ENCODE assay signal across 23 cellular contexts in genomic region chr5:126182901-126183695, GRCh38.
DNase-seq lines count a peak whose midpoint lies in the region; ATAC-seq and TF ChIP-seq lines count a peak whose summit lies in the region.
"Had no signal": no experiment of that assay in that cellular context is flagged by ENCODE, and none has a peak within 500 bp of the region (broad histone marks: within the 10 kb centered on the region; RNA-seq: fewer than 3 reads in every experiment).

No MANE protein-coding gene starts in this region.

- H3K4me1 ChIP-seq in left ventricle myocardium inferior = peaks cover 23% of the 10 kb centered on the region
- no peaks in the 10 kb centered on the region for H3K4me1 ChIP-seq in mesendoderm (ENCODE audit: control insufficient read depth, low read depth, low read length)
- H3K4me1 ChIP-seq in neuronal stem cell (ENCODE audit: control insufficient read depth in 2 of 2, insufficient read depth in 1 of 2, low read depth in 1 of 2, low read length in 2 of 2) = peaks cover 0 to 2% of the 10 kb centered on the region in 2 donors
- H3K4me1 ChIP-seq: BLaER1 treated with 17β-estradiol and CSF1 and Interleukin-3, amounts not matched to agents 10 nM and 100 nM; Caco-2 had no signal

- H3K4ac ChIP-seq in mesendoderm (ENCODE audit: low read depth, low read length) = no peak overlapping the region
- no peak overlapping the region for H3K4ac ChIP-seq in neuronal stem cell (ENCODE audit: low read length)

- H3K9me3 ChIP-seq in left ventricle myocardium inferior (replicated peaks) = peaks cover 14% of the 10 kb centered on the region
- peaks cover 0 to 3% of the 10 kb centered on the region in 2 donors for H3K9me3 ChIP-seq in neuronal stem cell (replicated peaks in 1 of 2; ENCODE audit: control insufficient read depth in 2 of 2, insufficient read depth in 1 of 2, low read depth in 1 of 2, low read length in 2 of 2)
- H3K9me3 ChIP-seq: BLaER1 treated with 17β-estradiol and CSF1 and Interleukin-3, amounts not matched to agents 10 nM and 100 nM; Caco-2 had no signal

- H2BK120ac ChIP-seq in mesendoderm (ENCODE audit: low read depth, low read length) (no peak overlapping the region), neuronal stem cell (ENCODE audit: low read depth, low read length) (no peak overlapping the region)

- ATAC-seq in GM21786 (IDR thresholded peaks at IDR 0.05; ENCODE audit: unreplicated experiment) (no peak), HG02642 (IDR thresholded peaks at IDR 0.05; ENCODE audit: poor library complexity, unreplicated experiment) (no peak)
- ATAC-seq: activated CD4-positive, alpha-beta T cell treated with anti-CD3 and anti-CD28 coated beads for 36 hours; activated naive CD8-positive, alpha-beta T cell treated with anti-CD3 and anti-CD28 coated beads, Interleukin-2, amount 50 U/mL, for 24 hours; SK-N-SH treated with all-trans-retinoic acid at 6 μM for 48 hours had no signal

- H3K14ac ChIP-seq in neuronal stem cell (ENCODE audit: low read length) = no peak overlapping the region

- H3K18ac ChIP-seq in mesendoderm (ENCODE audit: low read length) = no peak overlapping the region
- H3K18ac ChIP-seq in neuronal stem cell (ENCODE audit: low read length) = no peak overlapping the region

- H3K23ac ChIP-seq in mesendoderm (ENCODE audit: low read length) (no peak overlapping the region), neuronal stem cell (ENCODE audit: low read depth, low read length, poor library complexity) (no peak overlapping the region)

- DNase-seq in C1 segment of cervical spinal cord (lab: John Stamatoyannopoulos, UW) (peak in 10 of 14 donors; percentile 0 to 55 (median 28)), left ventricle myocardium inferior (peak; percentile 20), occipital lobe (lab: John Stamatoyannopoulos, UW) (peak; percentile 61), mesendoderm (no peak), neuronal stem cell (ENCODE audit: low spot score) (no peak)
- DNase-seq: activated CD4-positive, alpha-beta T cell treated with anti-CD3 and anti-CD28 coated beads for 36 hours; activated naive CD8-positive, alpha-beta T cell treated with anti-CD3 and anti-CD28 coated beads, Interleukin-2, amount 50 U/mL, for 24 hours; Caco-2; DMS79 treated with DMSO at 0.1 percent for 48 hours; GF-D8; glutamatergic neuron; H7; NCI-H2081; NCI-H345; NCI-H82; retina; stimulated activated CD4-positive, alpha-beta T cell treated with anti-CD3 and anti-CD28 coated beads, Interleukin-2, amount 100 ng/mL, for 24 hours; T-helper 2 cell had no signal

- no peak overlapping the region for H3K4me2 ChIP-seq in mesendoderm (ENCODE audit: low read length)
- no peak overlapping the region for H3K4me2 ChIP-seq in neuronal stem cell (ENCODE audit: insufficient read depth, low read length, poor library complexity, severe bottlenecking)
- H3K4me2 ChIP-seq: BLaER1 treated with 17β-estradiol and CSF1 and Interleukin-3, amounts not matched to agents 10 nM and 100 nM had no signal

- intact Hi-C loops in left ventricle myocardium inferior (cut with micrococcal nuclease) = no loop called here

- TF ChIP-seq CTCF in VCaP (conservative IDR thresholded peaks at IDR 0.05) = no peak
- no peak for TF ChIP-seq CTCF in left ventricle myocardium inferior (IDR thresholded peaks at IDR 0.05; ENCODE audit: borderline replicate concordance)

- no peak overlapping the region for H3K4me3 ChIP-seq in left ventricle myocardium inferior
- H3K4me3 ChIP-seq in mesendoderm (ENCODE audit: low read length) = no peak overlapping the region
- no peak overlapping the region for H3K4me3 ChIP-seq in neuronal stem cell (ENCODE audit: low read length in 2 of 2)
- H3K4me3 ChIP-seq: BLaER1 treated with 17β-estradiol and CSF1 and Interleukin-3, amounts not matched to agents 10 nM and 100 nM had no signal

- WGBS in mesendoderm (ENCODE audit: extremely low coverage, insufficient coverage, low lambda C conversion rate) = no CpG with 5 or more reads among the region's 5 CpGs
- no CpG with 5 or more reads among the region's 5 CpGs for WGBS in neuronal stem cell (ENCODE audit: extremely low coverage in 2 of 2, insufficient read length in 2 of 2, insufficient replicate concordance in 1 of 2), 2 donors

- H3K27ac ChIP-seq in VCaP = peak overlapping the region; percentile 10; the same call in 1 of the 2 replicates
- no peak overlapping the region for H3K27ac ChIP-seq in left ventricle myocardium inferior (replicated peaks)
- no peak overlapping the region for H3K27ac ChIP-seq in mesendoderm (ENCODE audit: low read depth, low read length)
- no peak overlapping the region for H3K27ac ChIP-seq in neuronal stem cell (replicated peaks; ENCODE audit: low read length)
- H3K27ac ChIP-seq: BLaER1 treated with 17β-estradiol and CSF1 and Interleukin-3, amounts not matched to agents 10 nM and 100 nM had no signal

- no peaks in the 10 kb centered on the region for H3K27me3 ChIP-seq in left ventricle myocardium inferior (ENCODE audit: low read depth)
- H3K27me3 ChIP-seq in mesendoderm (ENCODE audit: insufficient read depth, low read length, poor library complexity) = no peaks in the 10 kb centered on the region
- no peaks in the 10 kb centered on the region for H3K27me3 ChIP-seq in neuronal stem cell (ENCODE audit: control insufficient read depth in 3 of 3, insufficient read depth in 3 of 3, low read depth in 1 of 3, low read length in 3 of 3)
- H3K27me3 ChIP-seq: BLaER1 treated with 17β-estradiol and CSF1 and Interleukin-3, amounts not matched to agents 10 nM and 100 nM had no signal

- no peak overlapping the region for H4K8ac ChIP-seq in mesendoderm (ENCODE audit: low read depth, low read length)
- H4K8ac ChIP-seq in neuronal stem cell (ENCODE audit: low read depth, low read length) = no peak overlapping the region

- H2BK15ac ChIP-seq in mesendoderm (replicated peaks; ENCODE audit: low read depth) = no peak overlapping the region
- no peak overlapping the region for H2BK15ac ChIP-seq in neuronal stem cell (ENCODE audit: low read length)

- H2BK5ac ChIP-seq in mesendoderm (ENCODE audit: low read length) = no peak overlapping the region
- no peak overlapping the region for H2BK5ac ChIP-seq in neuronal stem cell (ENCODE audit: low read length)

- H3K56ac ChIP-seq in mesendoderm (ENCODE audit: low read length) = no peak overlapping the region

- H4K5ac ChIP-seq in mesendoderm (ENCODE audit: low read length) = no peak overlapping the region

- no peaks in the 10 kb centered on the region for H3K36me3 ChIP-seq in left ventricle myocardium inferior
- no peaks in the 10 kb centered on the region for H3K36me3 ChIP-seq in mesendoderm (ENCODE audit: control insufficient read depth, insufficient read depth, low read length)
- no peaks in the 10 kb centered on the region for H3K36me3 ChIP-seq in neuronal stem cell (replicated peaks in 1 of 2; ENCODE audit: control insufficient read depth in 2 of 2, insufficient read depth in 2 of 2, low read length in 2 of 2)
- H3K36me3 ChIP-seq: BLaER1 treated with 17β-estradiol and CSF1 and Interleukin-3, amounts not matched to agents 10 nM and 100 nM had no signal

- no peak overlapping the region for H2AFZ ChIP-seq in neuronal stem cell (ENCODE audit: low read length)

- H2AK5ac ChIP-seq in mesendoderm (ENCODE audit: low read length) (no peak overlapping the region), neuronal stem cell (ENCODE audit: low read depth, low read length) (no peak overlapping the region)

- H2BK12ac ChIP-seq in neuronal stem cell (ENCODE audit: low read length) = no peak overlapping the region

- no peak overlapping the region for H3K9ac ChIP-seq in mesendoderm (ENCODE audit: low read length)
- H3K9ac ChIP-seq in neuronal stem cell (ENCODE audit: low read depth, low read length, poor library complexity) = no peak overlapping the region
- H3K9ac ChIP-seq: BLaER1 treated with 17β-estradiol and CSF1 and Interleukin-3, amounts not matched to agents 10 nM and 100 nM had no signal

- no peaks in the 10 kb centered on the region for H3K79me1 ChIP-seq in mesendoderm (ENCODE audit: low read length)
- H3K79me1 ChIP-seq in neuronal stem cell (ENCODE audit: low read depth, low read length) = no peaks in the 10 kb centered on the region

- no peaks in the 10 kb centered on the region for H3K79me2 ChIP-seq in mesendoderm (ENCODE audit: control insufficient read depth, insufficient read depth, low read length)

- H4K91ac ChIP-seq in neuronal stem cell (ENCODE audit: low read depth, low read length, poor library complexity) = no peak overlapping the region

Comparison
In these comparisons a context has a peak if more than half of its experiments do, and no peak if none do; other contexts are left out.
1. DNase-seq: peak in C1 segment of cervical spinal cord (10 of 14), left ventricle myocardium inferior (single experiment) and occipital lobe (single experiment); none in mesendoderm (single experiment) and neuronal stem cell (single experiment).